ENCODE assay signal across 1 cellular context in the genomic region with DNA sequence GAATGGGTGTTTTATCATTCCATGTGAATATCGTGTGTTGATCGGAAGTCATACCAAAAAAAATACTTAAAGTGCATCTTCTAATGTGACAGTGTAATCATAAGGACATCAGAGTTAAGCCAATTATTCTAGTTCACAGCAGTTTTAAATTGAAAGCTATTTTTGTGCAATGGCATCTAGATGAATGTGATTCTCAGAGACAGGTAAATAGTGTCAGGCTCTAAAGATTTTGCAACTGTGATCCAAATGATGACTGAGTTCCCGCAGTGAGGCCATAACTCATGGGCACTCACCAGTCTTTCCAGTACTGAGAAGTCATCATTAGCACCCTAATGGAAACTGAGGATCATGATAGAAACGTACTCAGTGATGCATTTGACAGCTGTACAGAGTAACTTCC.
"Had no signal": no experiment of that assay in that cellular context is flagged by ENCODE, and none has a peak within 500 bp of the region (broad histone marks: within the 10 kb centered on the region; RNA-seq: fewer than 3 reads in every experiment).

No MANE protein-coding gene starts in this region.

- ATAC-seq: GM12878 had no signal

- H3K4me3 ChIP-seq: GM12878 had no signal
